21 cellular contexts compared by ENCODE assay signal in the genomic region with DNA sequence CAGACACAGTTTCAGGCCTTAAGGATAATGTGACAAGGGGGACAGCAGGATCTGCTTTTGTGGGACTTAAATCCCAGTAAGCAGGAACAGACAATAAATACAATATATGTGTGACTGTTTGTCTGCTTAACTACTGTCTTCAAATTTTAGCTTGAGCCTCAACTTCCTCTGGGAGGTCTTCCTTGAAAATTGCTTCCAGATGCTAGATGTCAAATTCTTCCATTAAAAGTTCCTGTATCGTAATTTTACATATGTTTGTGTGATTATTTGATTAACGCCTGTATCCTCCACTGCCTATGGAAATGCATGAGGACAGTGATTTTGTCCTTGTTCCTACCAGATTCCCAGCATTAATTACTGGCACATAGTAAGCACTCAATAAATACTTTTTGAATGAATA.
"Had no signal": no experiment of that assay in that cellular context is flagged by ENCODE, and none has a peak within 500 bp of the region (broad histone marks: within the 10 kb centered on the region; RNA-seq: fewer than 3 reads in every experiment).

No MANE protein-coding gene starts in this region.

- H3K9ac ChIP-seq: parathyroid adenoma had no signal

- H3K4me3 ChIP-seq: left ventricle myocardium inferior, lung, mucosa of descending colon, right atrium auricular region, right lobe of liver, suprapubic skin, thoracic aorta, tibial artery, upper lobe of right lung had no signal

- H3K4me1 ChIP-seq: parathyroid adenoma, right atrium auricular region, right lobe of liver, tibial artery, upper lobe of right lung had no signal

- H3K36me3 ChIP-seq: left ventricle myocardium inferior, right atrium auricular region, right lobe of liver, suprapubic skin, thoracic aorta, tibial artery, upper lobe of right lung had no signal

- H3K27me3 ChIP-seq: right atrium auricular region, right lobe of liver, suprapubic skin, tibial artery, upper lobe of right lung had no signal

- H3K9me3 Mint-ChIP-seq: natural killer cell treated with Interleukin-12 subunit alpha and Interleukin-12 subunit beta and Interleukin-15 and Interleukin-18, amount 100 ng/mL, for 72 hours; stimulated activated effector memory CD8-positive, alpha-beta T cell treated with anti-CD3 and anti-CD28 coated beads, Interleukin-12 subunit alpha, Interleukin-12 subunit beta, amount 100 ng/mL, for 72 hours; stimulated activated naive CD8-positive, alpha-beta T cell treated with anti-CD3 and anti-CD28 coated beads, Interleukin-15, Interleukin-2, amounts not matched to agents 100 ng/mL and 50 ng/mL, for 24 hours had no signal

- H3K27ac Mint-ChIP-seq: naive thymus-derived CD4-positive, alpha-beta T cell; natural killer cell treated with Interleukin-12 subunit alpha and Interleukin-12 subunit beta and Interleukin-15 and Interleukin-18, amount 100 ng/mL, for 72 hours; stimulated activated effector memory CD8-positive, alpha-beta T cell treated with anti-CD3 and anti-CD28 coated beads, Interleukin-12 subunit alpha, Interleukin-12 subunit beta, amount 100 ng/mL, for 72 hours; stimulated activated naive CD8-positive, alpha-beta T cell treated with anti-CD3 and anti-CD28 coated beads, Interleukin-15, Interleukin-2, amounts not matched to agents 100 ng/mL and 50 ng/mL, for 24 hours had no signal

- H3K27ac ChIP-seq: left ventricle myocardium inferior, parathyroid adenoma, right atrium auricular region, right lobe of liver, suprapubic skin, thoracic aorta, tibial artery, upper lobe of right lung had no signal

- H3K4me3 Mint-ChIP-seq: naive thymus-derived CD4-positive, alpha-beta T cell; natural killer cell treated with Interleukin-12 subunit alpha and Interleukin-12 subunit beta and Interleukin-15 and Interleukin-18, amount 100 ng/mL, for 72 hours; stimulated activated effector memory CD8-positive, alpha-beta T cell treated with anti-CD3 and anti-CD28 coated beads, Interleukin-12 subunit alpha, Interleukin-12 subunit beta, amount 100 ng/mL, for 72 hours; stimulated activated naive CD8-positive, alpha-beta T cell treated with anti-CD3 and anti-CD28 coated beads, Interleukin-15, Interleukin-2, amounts not matched to agents 100 ng/mL and 50 ng/mL, for 24 hours had no signal

- H2AFZ ChIP-seq: parathyroid adenoma had no signal

- H3K9me3 ChIP-seq: left ventricle myocardium inferior, mucosa of descending colon, right atrium auricular region, right lobe of liver, suprapubic skin, thoracic aorta, tibial artery, upper lobe of right lung had no signal

- H3K27me3 Mint-ChIP-seq: natural killer cell treated with Interleukin-12 subunit alpha and Interleukin-12 subunit beta and Interleukin-15 and Interleukin-18, amount 100 ng/mL, for 72 hours; stimulated activated naive CD8-positive, alpha-beta T cell treated with anti-CD3 and anti-CD28 coated beads, Interleukin-15, Interleukin-2, amounts not matched to agents 100 ng/mL and 50 ng/mL, for 24 hours had no signal

- H3K4me1 Mint-ChIP-seq: naive thymus-derived CD4-positive, alpha-beta T cell; stimulated activated effector memory CD8-positive, alpha-beta T cell treated with anti-CD3 and anti-CD28 coated beads, Interleukin-12 subunit alpha, Interleukin-12 subunit beta, amount 100 ng/mL, for 72 hours had no signal

- DNase-seq: hypothalamus; islet precursor cell; left ventricle myocardium inferior; midbrain; mucosa of descending colon; naive thymus-derived CD4-positive, alpha-beta T cell; nucleus accumbens; right lobe of liver; stimulated activated CD4-positive, alpha-beta T cell treated with anti-CD3 and anti-CD28 coated beads, Interleukin-4, amount 100 ng/mL, for 24 hours; stimulated activated naive CD4-positive, alpha-beta T cell; tibial artery; trophoblast cell; upper lobe of right lung had no signal

- H3K36me3 Mint-ChIP-seq: naive thymus-derived CD4-positive, alpha-beta T cell; natural killer cell treated with Interleukin-12 subunit alpha and Interleukin-12 subunit beta and Interleukin-15 and Interleukin-18, amount 100 ng/mL, for 72 hours; stimulated activated effector memory CD8-positive, alpha-beta T cell treated with anti-CD3 and anti-CD28 coated beads, Interleukin-12 subunit alpha, Interleukin-12 subunit beta, amount 100 ng/mL, for 72 hours had no signal

- H3K79me2 ChIP-seq: parathyroid adenoma had no signal

- ATAC-seq: natural killer cell treated with Interleukin-12 subunit alpha and Interleukin-12 subunit beta and Interleukin-15 and Interleukin-18, amount 100 ng/mL, for 72 hours; right lobe of liver; stimulated activated effector memory CD8-positive, alpha-beta T cell treated with anti-CD3 and anti-CD28 coated beads, Interleukin-12 subunit alpha, Interleukin-12 subunit beta, amount 100 ng/mL, for 72 hours had no signal
